Comparison of ENCODE assay signal across 23 cellular contexts in the genomic region with DNA sequence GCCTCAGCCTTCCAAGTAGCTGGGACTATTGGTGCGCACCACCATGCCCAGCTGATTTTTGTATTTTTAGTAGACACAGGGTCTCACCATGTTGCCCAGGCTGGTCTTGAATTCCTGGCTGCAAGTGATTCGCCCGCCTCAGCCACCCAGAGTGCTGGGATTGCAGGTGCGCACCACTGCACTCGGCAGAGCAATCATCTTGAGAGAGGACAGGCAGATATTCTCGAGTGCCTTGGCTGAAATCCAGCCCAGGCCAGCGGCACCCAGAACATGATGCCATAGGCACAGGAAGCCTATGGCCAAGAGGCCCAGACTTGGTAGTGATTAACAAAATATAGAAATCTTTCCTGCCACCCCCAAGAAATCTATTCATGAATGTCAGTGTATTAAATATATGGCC. TPM values are rescaled to one million over a fixed set of nuclear protein-coding genes. Genes with fewer than 3 reads are reported as not detected.
DNase-seq lines count a peak whose midpoint lies in the region; ATAC-seq and TF ChIP-seq lines count a peak whose summit lies in the region.
"Had no signal": no experiment of that assay in that cellular context is flagged by ENCODE, and none has a peak within 500 bp of the region (broad histone marks: within the 10 kb centered on the region; RNA-seq: fewer than 3 reads in every experiment).

No MANE protein-coding gene starts in this region.

- H3K9me2 ChIP-seq in PC-9 (ENCODE audit: insufficient read depth): no peaks in the 10 kb centered on the region

- no peak for TF ChIP-seq EP300 in suprapubic skin (IDR thresholded peaks at IDR 0.05)

- H3K4me1 ChIP-seq in PC-9 (replicated peaks; ENCODE audit: insufficient read depth): peaks cover 61% of the 10 kb centered on the region
- H3K4me1 ChIP-seq in foreskin keratinocyte: peaks cover 41% of the 10 kb centered on the region
- H3K4me1 ChIP-seq in suprapubic skin: peaks cover 51% of the 10 kb centered on the region

- POLR2A ChIA-PET in PC-9 (lab: Charles Lee; ENCODE audit: unreplicated experiment): no interaction called here
- POLR2A ChIA-PET in activated CD8-positive, alpha-beta T cell treated with anti-CD3 and anti-CD28 coated beads, Interleukin-2, amount 10 ng/mL, durations not matched to agents 7 days and 5 days (lab: Charles Lee): no interaction called here

- H3K27ac ChIP-seq in PC-9 (peak overlapping the region; percentile 77), foreskin keratinocyte (peak overlapping the region; percentile 95), suprapubic skin (peak overlapping the region; percentile 88)
- H3K27ac ChIP-seq: thoracic aorta had no signal

- BruUV-seq in PC-9 (replicated peaks; lab: Mats Ljungman, UMichigan): no TSS peak

- no peak overlapping the region for H3K4me3 Mint-ChIP-seq in activated CD8-positive, alpha-beta T cell treated with anti-CD3 and anti-CD28 coated beads, Interleukin-2, amount 10 ng/mL, durations not matched to agents 7 days and 5 days
- H3K4me3 Mint-ChIP-seq: activated naive CD4-positive, alpha-beta T cell treated with anti-CD3 and anti-CD28 coated beads, Interleukin-2, amount 10 ng/mL, durations not matched to agents 7 days and 5 days; activated T-helper 1 cell treated with anti-CD3 and anti-CD28 coated beads, Interleukin-12 subunit alpha, Interleukin-12 subunit beta, Interleukin-2, Interleukin-4 antibody, amounts not matched to agents 30 ng/mL and 10 ng/mL and 1 ng/mL, durations not matched to agents 14 hours and 24 hours and 36 hours; CD4-positive, alpha-beta T cell; effector memory CD8-positive, alpha-beta T cell; neural crest cell; WTC11 had no signal

- WGBS in suprapubic skin: 70% methylated on average over 2 of the region's 7 CpGs

- no peaks in the 10 kb centered on the region for H3K79me2 ChIP-seq in PC-9 (ENCODE audit: low read depth)

- no peaks in the 10 kb centered on the region for H3K27me3 Mint-ChIP-seq in activated CD8-positive, alpha-beta T cell treated with anti-CD3 and anti-CD28 coated beads, Interleukin-2, amount 10 ng/mL, durations not matched to agents 7 days and 5 days (ENCODE audit: low read depth)
- H3K27me3 Mint-ChIP-seq: activated naive CD4-positive, alpha-beta T cell treated with anti-CD3 and anti-CD28 coated beads, Interleukin-2, amount 10 ng/mL, durations not matched to agents 7 days and 5 days; CD4-positive, alpha-beta T cell; effector memory CD8-positive, alpha-beta T cell had no signal

- peaks cover 7% of the 10 kb centered on the region for H3K9me3 Mint-ChIP-seq in activated CD8-positive, alpha-beta T cell treated with anti-CD3 and anti-CD28 coated beads, Interleukin-2, amount 10 ng/mL, durations not matched to agents 7 days and 5 days (ENCODE audit: insufficient read depth)
- H3K9me3 Mint-ChIP-seq: CD4-positive, alpha-beta T cell; effector memory CD8-positive, alpha-beta T cell; neural crest cell; WTC11 had no signal

- TF ChIP-seq POLR2A in suprapubic skin (IDR thresholded peaks at IDR 0.05): no peak

- H3K36me3 ChIP-seq in PC-9 (ENCODE audit: low read depth) (peaks cover 2% of the 10 kb centered on the region; the same call in 1 of the 2 replicates), suprapubic skin (no peaks in the 10 kb centered on the region)
- H3K36me3 ChIP-seq: thoracic aorta had no signal

- no peak overlapping the region for H2AFZ ChIP-seq in PC-9

- TF ChIP-seq CTCF in PC-9 (conservative IDR thresholded peaks at IDR 0.05) (no peak), foreskin keratinocyte (conservative IDR thresholded peaks at IDR 0.05) (no peak), suprapubic skin (IDR thresholded peaks at IDR 0.05) (no peak)

- ATAC-seq in foreskin keratinocyte (no peak), GM21515 (IDR thresholded peaks at IDR 0.05; ENCODE audit: unreplicated experiment) (no peak)
- no peak for ATAC-seq in activated CD8-positive, alpha-beta T cell treated with anti-CD3 and anti-CD28 coated beads, Interleukin-2, amount 10 ng/mL, durations not matched to agents 7 days and 5 days
- ATAC-seq: effector memory CD8-positive, alpha-beta T cell; WTC11 had no signal

- CTCF ChIA-PET in PC-9 (lab: Charles Lee): no interaction called here
- CTCF ChIA-PET in activated CD8-positive, alpha-beta T cell treated with anti-CD3 and anti-CD28 coated beads, Interleukin-2, amount 10 ng/mL, durations not matched to agents 7 days and 5 days (lab: Charles Lee): interaction anchor here (1.7 kb wide), 1 partner anchor 32 kb away, joined by 3 read pairs; no protein-coding TSS in a partner anchor

- H3K4me1 Mint-ChIP-seq in activated CD8-positive, alpha-beta T cell treated with anti-CD3 and anti-CD28 coated beads, Interleukin-2, amount 10 ng/mL, durations not matched to agents 7 days and 5 days (ENCODE audit: low read depth): peaks cover 11% of the 10 kb centered on the region
- H3K4me1 Mint-ChIP-seq: neural crest cell had no signal

- peaks cover 45% of the 10 kb centered on the region for H3K36me3 Mint-ChIP-seq in activated CD8-positive, alpha-beta T cell treated with anti-CD3 and anti-CD28 coated beads, Interleukin-2, amount 10 ng/mL, durations not matched to agents 7 days and 5 days (ENCODE audit: low read depth)
- H3K36me3 Mint-ChIP-seq: WTC11 had no signal

- peak; percentile 44 for DNase-seq in DMS53 (lab: John Stamatoyannopoulos, UW)
- DNase-seq in DMS53 treated with DMSO at 0.1 percent for 48 hours (lab: John Stamatoyannopoulos, UW; ENCODE audit: unreplicated experiment): no peak
- no peak for DNase-seq in PC-9
- no peak for DNase-seq in foreskin keratinocyte
- no peak for DNase-seq in suprapubic skin (ENCODE audit: low spot score in 2 of 2)
- no peak for DNase-seq in activated CD4-positive, alpha-beta T cell treated with anti-CD3 and anti-CD28 coated beads, Interleukin-2, amount 50 U/mL, for 1 hour
- DNase-seq in activated CD8-positive, alpha-beta T cell treated with anti-CD3 and anti-CD28 coated beads, Interleukin-2, amount 10 ng/mL, durations not matched to agents 7 days and 5 days: no peak
- DNase-seq: 8988T; activated naive CD4-positive, alpha-beta T cell treated with anti-CD3 and anti-CD28 coated beads, Interleukin-2, amount 10 ng/mL, durations not matched to agents 7 days and 5 days; amniotic stem cell; CD4-positive, alpha-beta T cell; effector memory CD8-positive, alpha-beta T cell; GDM1; GOT3; kidney; NCI-H1417 treated with DMSO at 0.1 percent for 48 hours; NCI-H748 treated with DMSO at 0.1 percent for 48 hours; SIG-M5 had no signal

- peaks cover 28% of the 10 kb centered on the region for H3F3A ChIP-seq in PC-9 (ENCODE audit: insufficient read depth, low read depth)

- no peaks in the 10 kb centered on the region for H3K27me3 ChIP-seq in PC-9 (ENCODE audit: insufficient read depth, low read depth)
- no peaks in the 10 kb centered on the region for H3K27me3 ChIP-seq in foreskin keratinocyte
- H3K27me3 ChIP-seq in suprapubic skin: no peaks in the 10 kb centered on the region

- H3K4me3 ChIP-seq in PC-9 (no peak overlapping the region), suprapubic skin (no peak overlapping the region)
- H3K4me3 ChIP-seq: thoracic aorta had no signal

- H3K4me2 ChIP-seq in PC-9: 0 out of 2 replicates have a peak overlapping the region, but pooled peaks have one; percentile 48

- no peaks in the 10 kb centered on the region for H4K20me1 ChIP-seq in PC-9 (ENCODE audit: insufficient read depth)

- no peak overlapping the region for H3K27ac Mint-ChIP-seq in activated CD8-positive, alpha-beta T cell treated with anti-CD3 and anti-CD28 coated beads, Interleukin-2, amount 10 ng/mL, durations not matched to agents 7 days and 5 days
- H3K27ac Mint-ChIP-seq: activated naive CD4-positive, alpha-beta T cell treated with anti-CD3 and anti-CD28 coated beads, Interleukin-2, amount 10 ng/mL, durations not matched to agents 7 days and 5 days; activated T-helper 1 cell treated with anti-CD3 and anti-CD28 coated beads, Interleukin-12 subunit alpha, Interleukin-12 subunit beta, Interleukin-2, Interleukin-4 antibody, amounts not matched to agents 30 ng/mL and 10 ng/mL and 1 ng/mL, durations not matched to agents 14 hours and 24 hours and 36 hours; CD4-positive, alpha-beta T cell; effector memory CD8-positive, alpha-beta T cell; WTC11 had no signal

- intact Hi-C loops in PC-9 (cut with micrococcal nuclease; ENCODE audit: unreplicated experiment): no loop called here

- H3K9me3 ChIP-seq in PC-9 (ENCODE audit: insufficient read depth, low read depth) (no peaks in the 10 kb centered on the region), suprapubic skin (no peaks in the 10 kb centered on the region)
- H3K9me3 ChIP-seq: thoracic aorta had no signal

RNA-seq across cellular contexts. Expression of a gene that starts 58.0 kb away (rescaled TPM):
- total RNA-seq in PC-9 (2021) (28.4 and 32.4 TPM in 2 replicates), foreskin keratinocyte (20.7 and 22.3 TPM in 2 replicates), suprapubic skin (10 to 100 TPM; 29.5 to 39.2 (median 34.8) TPM)
- polyA plus RNA-seq in foreskin keratinocyte: 7.0 and 8.2 TPM in 2 replicates
- total RNA-seq in activated CD8-positive, alpha-beta T cell treated with anti-CD3 and anti-CD28 coated beads, Interleukin-2, amount 10 ng/mL, durations not matched to agents 7 days and 5 days: 10 to 100 TPM; 15.5 to 18.6 TPM

RNA-seq across cellular contexts. Expression of a gene that starts 58.6 kb away (rescaled TPM):
- total RNA-seq in PC-9 (2021): 4.5 and 5.1 TPM in 2 replicates
- 3.1 and 3.4 TPM in 2 replicates for total RNA-seq in foreskin keratinocyte
- 1.1 and 1.3 TPM in 2 replicates for polyA plus RNA-seq in foreskin keratinocyte
- total RNA-seq in suprapubic skin: 10 to 100 TPM in 1 of 4 donors, 1 to 10 TPM in 3; 3.3 to 14.0 (median 6.6) TPM
- 1 to 10 TPM; 7.3 to 7.7 TPM for total RNA-seq in activated CD8-positive, alpha-beta T cell treated with anti-CD3 and anti-CD28 coated beads, Interleukin-2, amount 10 ng/mL, durations not matched to agents 7 days and 5 days
